In the genomic region with DNA sequence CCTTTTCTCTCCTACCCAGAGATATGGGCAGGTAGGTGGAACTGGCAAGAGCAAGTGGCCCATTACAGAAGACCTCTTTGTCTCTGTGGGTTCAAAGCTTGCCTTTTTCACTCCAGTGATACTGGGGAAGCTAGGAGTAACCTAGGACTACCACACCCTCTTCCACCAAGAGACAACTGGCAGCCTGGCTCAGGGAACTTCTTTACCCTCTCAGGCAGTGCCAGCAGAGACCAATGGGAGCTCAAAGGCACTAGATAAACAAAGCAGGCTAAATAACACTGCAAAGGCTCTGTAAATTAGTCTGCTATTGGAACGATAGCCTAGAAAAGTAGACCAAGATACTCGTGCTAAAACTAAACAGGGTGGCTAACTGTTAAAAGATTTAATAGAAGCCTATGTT, we compare ENCODE assay signal across 2 cellular contexts.
A peak's percentile ranks its signal among the peaks of the same experiment; 100 is the strongest.
TF ChIP-seq lines count a peak whose summit lies in the region.

No MANE protein-coding gene starts in this region.

TF ChIP-seq in liver, 16 proteins besides CTCF, POLR2A, EP300 and RAD21:
- TF ChIP-seq FOXA2 (IDR thresholded peaks at IDR 0.05) (peak; percentile 25), FOXA1 (IDR thresholded peaks at IDR 0.05) (no peak)

TF ChIP-seq in HepG2, 621 proteins besides CTCF, POLR2A, EP300 and RAD21:
- TF ChIP-seq ZIK1 (CRISPR knock-in tag; IDR thresholded peaks at IDR 0.05; ENCODE audit: borderline replicate concordance, low read depth), result no peak
- no peak for TF ChIP-seq ZBTB43 (CRISPR knock-in tag; conservative IDR thresholded peaks at IDR 0.05)
- no peak for TF ChIP-seq CHD2 (IDR thresholded peaks at IDR 0.05; ENCODE audit: low read depth, low read length)
- TF ChIP-seq ZNF30 (CRISPR knock-in tag; IDR thresholded peaks at IDR 0.05), result no peak
- no peak for TF ChIP-seq MEIS1 (CRISPR knock-in tag; IDR thresholded peaks at IDR 0.05; ENCODE audit: borderline replicate concordance)
- no peak for TF ChIP-seq NFIB (CRISPR knock-in tag; IDR thresholded peaks at IDR 0.05; ENCODE audit: borderline replicate concordance)
- no peak for TF ChIP-seq SMAD1 (CRISPR knock-in tag; IDR thresholded peaks at IDR 0.05; ENCODE audit: borderline replicate concordance, low read depth)
- TF ChIP-seq NONO (IDR thresholded peaks at IDR 0.05), result no peak
- TF ChIP-seq NONO (CRISPR knock-in tag; conservative IDR thresholded peaks at IDR 0.05), result no peak
